In the genomic region with DNA sequence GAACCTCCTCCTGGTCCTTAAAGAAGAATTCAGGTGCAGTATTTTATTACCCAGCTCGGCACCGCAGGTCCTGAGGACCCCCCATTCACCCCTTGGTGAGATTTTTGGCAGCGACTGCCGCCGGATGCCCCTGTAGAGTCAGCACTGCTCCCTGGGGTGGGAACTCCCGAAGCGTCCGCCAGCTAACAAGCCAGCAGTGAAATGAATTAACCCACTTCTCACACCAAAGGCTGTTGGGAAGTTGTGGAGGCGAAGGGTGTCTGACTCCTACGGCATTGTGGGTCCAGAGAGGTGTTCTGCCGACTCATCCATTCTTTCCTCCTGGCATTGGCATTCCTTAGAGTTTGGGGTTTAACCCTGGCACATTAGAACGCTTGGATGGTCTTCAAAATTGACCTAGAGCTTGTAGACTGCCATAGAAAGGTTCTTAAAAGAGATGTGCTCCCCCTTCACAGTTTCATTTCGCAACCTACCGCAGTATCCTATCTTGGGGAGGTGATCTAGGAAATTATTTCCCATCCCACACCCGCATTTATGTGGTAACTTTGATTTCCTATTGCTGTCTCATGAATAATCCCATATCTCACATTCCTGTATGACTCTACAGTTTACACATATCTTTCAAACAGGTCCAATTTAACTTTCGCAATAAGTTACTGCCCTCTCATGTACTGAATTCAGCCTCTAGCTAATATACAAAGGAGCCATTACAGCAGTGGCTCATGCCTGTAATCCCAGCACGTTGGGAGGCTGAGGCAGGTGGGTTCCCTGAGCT, we compare ENCODE assay signal across 1 cellular context.
TF ChIP-seq lines count a peak whose summit lies in the region.

No MANE protein-coding gene starts in this region.

TF ChIP-seq in WTC11, 78 proteins besides CTCF, POLR2A, EP300 and RAD21 (continued from another document):
- TF ChIP-seq, protein P1, sequence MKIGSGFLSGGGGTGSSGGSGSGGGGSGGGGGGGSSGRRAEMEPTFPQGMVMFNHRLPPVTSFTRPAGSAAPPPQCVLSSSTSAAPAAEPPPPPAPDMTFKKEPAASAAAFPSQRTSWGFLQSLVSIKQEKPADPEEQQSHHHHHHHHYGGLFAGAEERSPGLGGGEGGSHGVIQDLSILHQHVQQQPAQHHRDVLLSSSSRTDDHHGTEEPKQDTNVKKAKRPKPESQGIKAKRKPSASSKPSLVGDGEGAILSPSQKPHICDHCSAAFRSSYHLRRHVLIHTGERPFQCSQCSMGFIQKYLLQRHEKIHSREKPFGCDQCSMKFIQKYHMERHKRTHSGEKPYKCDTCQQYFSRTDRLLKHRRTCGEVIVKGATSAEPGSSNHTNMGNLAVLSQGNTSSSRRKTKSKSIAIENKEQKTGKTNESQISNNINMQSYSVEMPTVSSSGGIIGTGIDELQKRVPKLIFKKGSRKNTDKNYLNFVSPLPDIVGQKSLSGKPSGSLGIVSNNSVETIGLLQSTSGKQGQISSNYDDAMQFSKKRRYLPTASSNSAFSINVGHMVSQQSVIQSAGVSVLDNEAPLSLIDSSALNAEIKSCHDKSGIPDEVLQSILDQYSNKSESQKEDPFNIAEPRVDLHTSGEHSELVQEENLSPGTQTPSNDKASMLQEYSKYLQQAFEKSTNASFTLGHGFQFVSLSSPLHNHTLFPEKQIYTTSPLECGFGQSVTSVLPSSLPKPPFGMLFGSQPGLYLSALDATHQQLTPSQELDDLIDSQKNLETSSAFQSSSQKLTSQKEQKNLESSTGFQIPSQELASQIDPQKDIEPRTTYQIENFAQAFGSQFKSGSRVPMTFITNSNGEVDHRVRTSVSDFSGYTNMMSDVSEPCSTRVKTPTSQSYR (CRISPR knock-in tag; IDR thresholded peaks at IDR 0.05) = no peak
- TF ChIP-seq, protein P2, sequence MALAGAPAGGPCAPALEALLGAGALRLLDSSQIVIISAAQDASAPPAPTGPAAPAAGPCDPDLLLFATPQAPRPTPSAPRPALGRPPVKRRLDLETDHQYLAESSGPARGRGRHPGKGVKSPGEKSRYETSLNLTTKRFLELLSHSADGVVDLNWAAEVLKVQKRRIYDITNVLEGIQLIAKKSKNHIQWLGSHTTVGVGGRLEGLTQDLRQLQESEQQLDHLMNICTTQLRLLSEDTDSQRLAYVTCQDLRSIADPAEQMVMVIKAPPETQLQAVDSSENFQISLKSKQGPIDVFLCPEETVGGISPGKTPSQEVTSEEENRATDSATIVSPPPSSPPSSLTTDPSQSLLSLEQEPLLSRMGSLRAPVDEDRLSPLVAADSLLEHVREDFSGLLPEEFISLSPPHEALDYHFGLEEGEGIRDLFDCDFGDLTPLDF (CRISPR knock-in tag; IDR thresholded peaks at IDR 0.05) = no peak
